8 cellular contexts compared by ENCODE assay signal in genomic region chr12:40107098-40107802, GRCh38. TPM values are rescaled to one million over a fixed set of nuclear protein-coding genes. Genes with fewer than 3 reads are reported as not detected.
DNase-seq lines count a peak whose midpoint lies in the region; ATAC-seq and TF ChIP-seq lines count a peak whose summit lies in the region.

No MANE protein-coding gene starts in this region.

- no peak for TF ChIP-seq POLR2A in lower leg skin (IDR thresholded peaks at IDR 0.05)

- DNase-seq in AG08395 (ENCODE audit: low spot score): peak; percentile 61
- peak; percentile 74 for DNase-seq in NCI-H510A treated with DMSO at 0.1 percent for 48 hours (lab: John Stamatoyannopoulos, UW)
- peak; percentile 93 for DNase-seq in activated CD4-positive, alpha-beta T cell treated with anti-CD3 and anti-CD28 coated beads for 36 hours
- peak; percentile 93 for DNase-seq in colonic mucosa
- DNase-seq in lower leg skin (ENCODE audit: low spot score in 2 of 2): peak; percentile 87 to 98
- peak; percentile 91 for DNase-seq in stimulated activated CD4-positive, alpha-beta T cell treated with anti-CD3 and anti-CD28 coated beads, Interleukin-4, amount 100 ng/mL, for 1 hour

- no peaks in the 10 kb centered on the region for H3K36me3 Mint-ChIP-seq in activated CD4-positive, alpha-beta T cell treated with anti-CD3 and anti-CD28 coated beads for 36 hours (ENCODE audit: low read depth)

- H3K4me3 ChIP-seq in colonic mucosa: peak overlapping the region; percentile 17
- no peak overlapping the region for H3K4me3 ChIP-seq in lower leg skin (ENCODE audit: low read depth, poor library complexity, severe bottlenecking)

- POLR2A ChIA-PET in activated CD4-positive, alpha-beta T cell treated with anti-CD3 and anti-CD28 coated beads for 36 hours (lab: Charles Lee): interaction anchor here (0.6 kb wide), 1 partner anchor 10 kb away, joined by 6 read pairs; no protein-coding TSS in a partner anchor

- H3K27ac ChIP-seq in colonic mucosa: no peak overlapping the region

- H3K9me3 Mint-ChIP-seq in activated CD4-positive, alpha-beta T cell treated with anti-CD3 and anti-CD28 coated beads for 36 hours (ENCODE audit: low read depth): no peaks in the 10 kb centered on the region

- no peaks in the 10 kb centered on the region for H3K36me3 ChIP-seq in colonic mucosa

- peaks cover 42% of the 10 kb centered on the region for H3K4me1 Mint-ChIP-seq in activated CD4-positive, alpha-beta T cell treated with anti-CD3 and anti-CD28 coated beads for 36 hours

- peak overlapping the region in 1 of 2 donors; percentile 44 for H3K9ac ChIP-seq in colonic mucosa (ENCODE audit: low read depth in 2 of 2, low read length in 2 of 2)

- H3K27me3 ChIP-seq in colonic mucosa: no peaks in the 10 kb centered on the region

- peaks cover 4% of the 10 kb centered on the region for H3K4me1 ChIP-seq in colonic mucosa

- H3K9me3 ChIP-seq in colonic mucosa: no peaks in the 10 kb centered on the region

- H3K4me3 Mint-ChIP-seq in activated CD4-positive, alpha-beta T cell treated with anti-CD3 and anti-CD28 coated beads for 36 hours: peak overlapping the region; percentile 45

- ATAC-seq in GM18909 (IDR thresholded peaks at IDR 0.05; ENCODE audit: poor library complexity, unreplicated experiment) (peak; percentile 42), HG03439 (IDR thresholded peaks at IDR 0.05; ENCODE audit: unreplicated experiment) (peak; percentile 46)
- ATAC-seq in activated CD4-positive, alpha-beta T cell treated with anti-CD3 and anti-CD28 coated beads for 36 hours: peak; percentile 37

- H3K27me3 Mint-ChIP-seq in activated CD4-positive, alpha-beta T cell treated with anti-CD3 and anti-CD28 coated beads for 36 hours: peaks cover 24% of the 10 kb centered on the region

- WGBS in lower leg skin, 2 donors: 13 to 16% methylated on average over 19 of the region's 19 CpGs

- intact Hi-C loops in activated CD4-positive, alpha-beta T cell treated with anti-CD3 and anti-CD28 coated beads for 36 hours (cut with DNase I, micrococcal nuclease): loop anchor here (1.0 to 10.0 kb wide), 9 partner anchors 96 to 1792 kb away; partner anchors contain the start of genes KIF21A (in 2 of the 2), ALG10B (in 1 of the 2) and CPNE8 (in 1 of the 2)
- intact Hi-C loops in colonic mucosa (cut with DNase I): loop anchor here (2.0 to 5.0 kb wide), 2 partner anchors 96 to 340 kb away; no protein-coding TSS in a partner anchor
- intact Hi-C loops in lower leg skin (cut with DNase I; ENCODE audit: low total_unique reads): loop anchor here (5.0 to 10.0 kb wide), 2 partner anchors 92 to 345 kb away; no protein-coding TSS in a partner anchor

- no peak overlapping the region for H3K27ac Mint-ChIP-seq in activated CD4-positive, alpha-beta T cell treated with anti-CD3 and anti-CD28 coated beads for 36 hours

- CTCF ChIA-PET in activated CD4-positive, alpha-beta T cell treated with anti-CD3 and anti-CD28 coated beads for 36 hours (lab: Charles Lee): interaction anchor here (0.5 to 5.3 kb wide), 14 partner anchors 10 to 660 kb away, joined by 3 to 51 read pairs (median 4); no protein-coding TSS in a partner anchor

- TF ChIP-seq CTCF in colonic mucosa (IDR thresholded peaks at IDR 0.05) (peak; percentile 93), lower leg skin (IDR thresholded peaks at IDR 0.05) (peak in 1 of 3 donors; percentile 64)

RNA-seq across cellular contexts. Expression of gene SLC2A13, which starts 1.4 kb away (rescaled TPM):
- 1 to 10 TPM; 2.3 to 3.9 TPM for total RNA-seq in activated CD4-positive, alpha-beta T cell treated with anti-CD3 and anti-CD28 coated beads for 36 hours
- total RNA-seq in colonic mucosa: 10 to 100 TPM; 19.2 to 39.0 TPM
- 10 to 100 TPM in 3 of 4 donors, 1 to 10 TPM in 1; 9.2 to 15.2 (median 13.9) TPM for total RNA-seq in lower leg skin
